In genomic region chr11:126303623-126304456, GRCh38 we compare ENCODE assay signal across 8 cellular contexts. TPM values are rescaled to one million over a fixed set of nuclear protein-coding genes. Genes with fewer than 3 reads are reported as not detected.
DNase-seq lines count a peak whose midpoint lies in the region; ATAC-seq, FAIRE-seq and TF ChIP-seq lines count a peak whose summit lies in the region.

Gene DCPS (plus strand): TSS chr11:126304060. CDS start chr11:126304081, 21 bp downstream.

- TF ChIP-seq POLR2A in GM12891 (IDR thresholded peaks at IDR 0.05; ENCODE audit: low read depth, low read length) (peak; percentile 96), upper lobe of left lung (IDR thresholded peaks at IDR 0.05) (peak in 3 of 4 donors; percentile 54 to 88 (median 85))

- intact Hi-C loops in cardiac septum (cut with DNase I): loop anchor here (10.0 kb wide), 1 partner anchor 691 kb away; no protein-coding TSS in a partner anchor
- intact Hi-C loops in posterior cingulate gyrus (cut with DNase I): loop anchor here (5.0 kb wide), 1 partner anchor 113 kb away; no protein-coding TSS in a partner anchor

- no peaks in the 10 kb centered on the region for H3K27me3 ChIP-seq in upper lobe of left lung

- ATAC-seq in HG02763 (IDR thresholded peaks at IDR 0.05; ENCODE audit: unreplicated experiment): peak; percentile 91
- ATAC-seq in upper lobe of left lung (ENCODE audit: low FRiP score in 2 of 2): peak; percentile 99 to 100

- H3K9me3 ChIP-seq in upper lobe of left lung: no peaks in the 10 kb centered on the region

- peaks cover 11 to 18% (median 14%) of the 10 kb centered on the region in 4 donors for H3K4me1 ChIP-seq in upper lobe of left lung

- H3K36me3 ChIP-seq in upper lobe of left lung: peaks cover 0 to 22% (median 2%) of the 10 kb centered on the region in 4 donors

- peak; percentile 99 for FAIRE-seq in GM12891 (lab: Jason Lieb, UNC)

- TF ChIP-seq EP300 in upper lobe of left lung (IDR thresholded peaks at IDR 0.05): no peak

- WGBS in adipose tissue, 3 donors: 0 to 2% (median 1%) methylated on average over 60 to 61 of the region's 61 CpGs
- 2 to 3% methylated on average over 49 to 52 of the region's 61 CpGs for WGBS in upper lobe of left lung, 2 donors

- DNase-seq in GM12891 (ENCODE audit: insufficient read length, low spot score) (peak; percentile 83), NCI-H1417 treated with DMSO at 0.1 percent for 48 hours (lab: John Stamatoyannopoulos, UW) (peak; percentile 98), T follicular helper cell (ENCODE audit: low read depth) (peak; percentile 78), cardiac septum (ENCODE audit: low spot score) (peak; percentile 97), posterior cingulate gyrus (peak; percentile 84 to 99 (median 92)), upper lobe of left lung (peak; percentile 94 to 99)

- peak in 2 of 6 experiments; percentile 13 to 22 for TF ChIP-seq CTCF in upper lobe of left lung (IDR thresholded peaks at IDR 0.05)

- peak within 1 kb of the TSS; percentile 46 to 83 (median 71) for H3K4me3 ChIP-seq in upper lobe of left lung

- H3K27ac ChIP-seq in adipose tissue (ENCODE audit: low read depth, low read length) (peak within 1 kb of the TSS; percentile 56), upper lobe of left lung (peak within 1 kb of the TSS; percentile 81 to 96 (median 88))

TF ChIP-seq in GM12891, 5 proteins besides CTCF, POLR2A, EP300 and RAD21:
- TF ChIP-seq PAX5 (IDR thresholded peaks at IDR 0.05; ENCODE audit: insufficient read depth, low read length, severe bottlenecking) (peak; percentile 28), POLR2AphosphoS5 (IDR thresholded peaks at IDR 0.05; ENCODE audit: low read depth, low read length) (peak; percentile 94), SPI1 (IDR thresholded peaks at IDR 0.05; ENCODE audit: low read depth, low read length) (peak; percentile 70), TAF1 (IDR thresholded peaks at IDR 0.05; ENCODE audit: low read depth, low read length) (peak; percentile 90), POU2F2 (IDR thresholded peaks at IDR 0.05; ENCODE audit: low read depth, low read length) (peak; percentile 83)

RNA-seq across cellular contexts. Expression of gene DCPS, which starts in this region (rescaled TPM):
- 45.3 TPM for polyA plus RNA-seq in GM12891 (2012; ENCODE audit: low read depth, missing spikeins)
- 10 to 100 TPM; 13.5 to 17.4 (median 15.8) TPM for polyA plus RNA-seq in adipose tissue
- total RNA-seq in cardiac septum (9.9 TPM), upper lobe of left lung (10 to 100 TPM in 5 of 6 donors, 1 to 10 TPM in 1; 6.3 to 21.4 (median 14.1) TPM)

Comparison
In these comparisons a context has a peak if more than half of its experiments do, and no peak if none do; other contexts are left out.
1. Peak in every context shown above with its lines: DNase-seq, ATAC-seq, H3K4me3 ChIP-seq and H3K27ac ChIP-seq.